17 cellular contexts compared by ENCODE assay signal in genomic region chr6:87870606-87871005, GRCh38.
DNase-seq lines count a peak whose midpoint lies in the region; ATAC-seq and TF ChIP-seq lines count a peak whose summit lies in the region.
"Had no signal": no experiment of that assay in that cellular context is flagged by ENCODE, and none has a peak within 500 bp of the region (broad histone marks: within the 10 kb centered on the region; RNA-seq: fewer than 3 reads in every experiment).

No MANE protein-coding gene starts in this region.

- H3K9me3 ChIP-seq in RWPE2 (ENCODE audit: severe bottlenecking), result no peaks in the 10 kb centered on the region

- DNase-seq in AG10803 (ENCODE audit: low read depth) (peak; percentile 6), RWPE2 (ENCODE audit: low spot score) (no peak), choroid plexus epithelial cell (ENCODE audit: low read depth) (peak; percentile 58), left kidney (ENCODE audit: low read depth, low spot score) (peak; percentile 53), posterior vena cava (ENCODE audit: low spot score) (no peak), T-helper 9 cell (no peak)
- DNase-seq: DMS79 treated with DMSO at 0.1 percent for 48 hours, NCI-H1092, NCI-H2081 treated with DMSO at 0.1 percent for 48 hours, NCI-H510A treated with DMSO at 0.1 percent for 48 hours, NCI-H774, SHP77 treated with DMSO at 0.1 percent for 48 hours had no signal

- no peak for TF ChIP-seq CTCF in AG10803 (conservative IDR thresholded peaks at IDR 0.05; ENCODE audit: low read length)
- TF ChIP-seq CTCF in RWPE2 (IDR thresholded peaks at IDR 0.05; ENCODE audit: poor library complexity, severe bottlenecking), result no peak
- no peak for TF ChIP-seq CTCF in choroid plexus epithelial cell (conservative IDR thresholded peaks at IDR 0.05; ENCODE audit: low read depth, low read length)

- 0 out of 3 replicates have a peak, but pooled peaks have one; percentile 35 for ATAC-seq in RWPE2 (ENCODE audit: low read depth)
- no peak for ATAC-seq in HG03135 (IDR thresholded peaks at IDR 0.05; ENCODE audit: unreplicated experiment)
- no peak for ATAC-seq in GM18909 (IDR thresholded peaks at IDR 0.05; ENCODE audit: poor library complexity, unreplicated experiment)

- H3K4me1 ChIP-seq in RWPE2 (ENCODE audit: insufficient read depth, poor library complexity, severe bottlenecking), result no peaks in the 10 kb centered on the region

- H3K27ac ChIP-seq in RWPE2 (ENCODE audit: poor library complexity, severe bottlenecking), result no peak overlapping the region
- H3K27ac ChIP-seq: 22Rv1, HL-60, KMS-11 had no signal

- H3K4me3 ChIP-seq in AG10803 (ENCODE audit: low read length) (no peak overlapping the region), RWPE2 (ENCODE audit: severe bottlenecking) (no peak overlapping the region), choroid plexus epithelial cell (ENCODE audit: low read depth, low read length) (no peak overlapping the region)

- no peaks in the 10 kb centered on the region for H3K27me3 ChIP-seq in RWPE2 (ENCODE audit: insufficient read depth, poor library complexity, severe bottlenecking)

- intact Hi-C loops in posterior vena cava (cut with DNase I), result loop anchor here in 1 of 2 donors (5.0 kb wide), 1 partner anchor 737 kb away; no protein-coding TSS in a partner anchor

- H3K36me3 ChIP-seq in RWPE2 (ENCODE audit: low read depth), result no peaks in the 10 kb centered on the region

Comparison
In these comparisons a context has a peak if more than half of its experiments do, and no peak if none do; other contexts are left out.
1. DNase-seq: peak in AG10803 (single experiment), choroid plexus epithelial cell (single experiment) and left kidney (single experiment); none in RWPE2 (single experiment), posterior vena cava (single experiment) and T-helper 9 cell (single experiment).